In genomic region chr4:99683913-99684312, GRCh38 we compare ENCODE assay signal across 20 cellular contexts. TPM values are rescaled to one million over a fixed set of nuclear protein-coding genes. Genes with fewer than 3 reads are reported as not detected.
DNase-seq lines count a peak whose midpoint lies in the region; ATAC-seq and TF ChIP-seq lines count a peak whose summit lies in the region.
"Had no signal": no experiment of that assay in that cellular context is flagged by ENCODE, and none has a peak within 500 bp of the region (broad histone marks: within the 10 kb centered on the region; RNA-seq: fewer than 3 reads in every experiment).

No MANE protein-coding gene starts in this region.

- intact Hi-C loops in Right ventricle myocardium inferior (cut with DNase I) (loop anchor here (5.0 kb wide), 1 partner anchor 38 kb away; no protein-coding TSS in a partner anchor), right cardiac atrium (cut with DNase I) (no loop called here), left ventricle myocardium superior (cut with micrococcal nuclease) (no loop called here), cardiac septum (cut with DNase I) (loop anchor here (5.0 kb wide), 1 partner anchor 38 kb away; no protein-coding TSS in a partner anchor)

- TF ChIP-seq CTCF in neural crest cell (conservative IDR thresholded peaks at IDR 0.05) = no peak

- peaks cover 3% of the 10 kb centered on the region for H3K4me1 Mint-ChIP-seq in neural crest cell
- H3K4me1 Mint-ChIP-seq: CD4-positive, alpha-beta memory T cell had no signal

- H3K9me3 ChIP-seq in right cardiac atrium (ENCODE audit: control insufficient read depth, low read length) = no peaks in the 10 kb centered on the region
- H3K9me3 ChIP-seq: HAP-1 had no signal

- H3K36me3 Mint-ChIP-seq in neural crest cell (ENCODE audit: low read depth) = no peaks in the 10 kb centered on the region
- H3K36me3 Mint-ChIP-seq: CD4-positive, alpha-beta memory T cell had no signal

- H3K4me3 ChIP-seq in right cardiac atrium (ENCODE audit: low read length) = no peak overlapping the region
- H3K4me3 ChIP-seq: HAP-1 had no signal

- ATAC-seq in Right ventricle myocardium inferior = peak; percentile 75
- ATAC-seq in right cardiac atrium = no peak
- ATAC-seq in left ventricle myocardium superior = peak; percentile 24

- no peak overlapping the region for H3K4me3 Mint-ChIP-seq in neural crest cell
- H3K4me3 Mint-ChIP-seq: CD4-positive, alpha-beta memory T cell; HFFc6 had no signal

- peaks cover 1% of the 10 kb centered on the region for H3K4me1 ChIP-seq in right cardiac atrium (ENCODE audit: control insufficient read depth, insufficient read depth, low read length)
- H3K4me1 ChIP-seq: HAP-1 had no signal

- no peaks in the 10 kb centered on the region for H3K27me3 ChIP-seq in right cardiac atrium (ENCODE audit: control insufficient read depth, insufficient read depth)

- no peak overlapping the region for H3K27ac ChIP-seq in right cardiac atrium (ENCODE audit: low read length)

- peaks cover 3% of the 10 kb centered on the region for H3K9me3 Mint-ChIP-seq in neural crest cell
- H3K9me3 Mint-ChIP-seq: CD4-positive, alpha-beta memory T cell; HFFc6 had no signal

- DNase-seq in Right ventricle myocardium inferior (ENCODE audit: missing footprints) (no peak), right cardiac atrium (no peak), left ventricle myocardium superior (no peak), cardiac septum (ENCODE audit: low spot score) (no peak), neural crest cell (ENCODE audit: low read depth, low spot score) (no peak)
- DNase-seq in activated naive CD4-positive, alpha-beta T cell treated with anti-CD3 and anti-CD28 coated beads, Interleukin-2, amount 50 U/mL, for 16 hours = no peak
- DNase-seq: C1 segment of cervical spinal cord; Calu3; CD4-positive, alpha-beta memory T cell; COR-L47; DMS53; DMS79 treated with DMSO at 0.1 percent for 48 hours; GF-D8; GOT3; HFFc6 had no signal

- 34% methylated on average over 4 of the region's 4 CpGs for WGBS in right cardiac atrium

- H3K27ac Mint-ChIP-seq in neural crest cell (ENCODE audit: unreplicated experiment) = peak overlapping the region; percentile 67
- H3K27ac Mint-ChIP-seq: HFFc6 had no signal

- no peaks in the 10 kb centered on the region for H3K27me3 Mint-ChIP-seq in neural crest cell (ENCODE audit: low read depth)

RNA-seq across cellular contexts. Expression of gene C4orf54, which starts 26.3 kb away (rescaled TPM):
- total RNA-seq in Right ventricle myocardium inferior (6.4 TPM), right cardiac atrium (1 to 10 TPM in 2 of 4 donors, under 1 TPM in 2; 0.68 to 10.0 (median 1.4) TPM), left ventricle myocardium superior (0.77 TPM), cardiac septum (1.3 TPM), neural crest cell (0.05 TPM in 2 replicates)
- 2.2 TPM for polyA plus RNA-seq in right cardiac atrium
- total RNA-seq: A172; A673; Calu3; CD4-positive, alpha-beta memory T cell; G401 had no signal
- polyA plus RNA-seq: BJ; CD4-positive, alpha-beta memory T cell had no signal

Comparison
In these comparisons a context has a peak if more than half of its experiments do, and no peak if none do; other contexts are left out.
1. ATAC-seq: peak in Right ventricle myocardium inferior (single experiment) and left ventricle myocardium superior (single experiment); none in right cardiac atrium (0 of 2).
2. intact Hi-C loops: an anchor here in Right ventricle myocardium inferior (5.0 kb wide) and cardiac septum (5.0 kb wide); none called in right cardiac atrium and left ventricle myocardium superior.